1 cellular context compared by ENCODE assay signal in genomic region chr2:96626553-96626942, GRCh38.
TF ChIP-seq lines count a peak whose summit lies in the region.

No MANE protein-coding gene starts in this region.

TF ChIP-seq in endothelial cell of umbilical vein, 7 proteins besides CTCF, POLR2A, EP300 and RAD21:
- no peak for TF ChIP-seq FOS (IDR thresholded peaks at IDR 0.05; ENCODE audit: borderline replicate concordance, insufficient read depth, low read length)
- TF ChIP-seq JUN (IDR thresholded peaks at IDR 0.05; ENCODE audit: borderline replicate concordance, insufficient read depth, insufficient read length, low read depth) = no peak
- no peak for TF ChIP-seq MYC (IDR thresholded peaks at IDR 0.05; ENCODE audit: low read depth, low read length)
- TF ChIP-seq, protein P1, sequence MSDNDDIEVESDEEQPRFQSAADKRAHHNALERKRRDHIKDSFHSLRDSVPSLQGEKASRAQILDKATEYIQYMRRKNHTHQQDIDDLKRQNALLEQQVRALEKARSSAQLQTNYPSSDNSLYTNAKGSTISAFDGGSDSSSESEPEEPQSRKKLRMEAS (IDR thresholded peaks at IDR 0.05; ENCODE audit: insufficient read depth, insufficient read length) = no peak
- no peak for TF ChIP-seq POLR2AphosphoS5 (IDR thresholded peaks at IDR 0.05; ENCODE audit: insufficient read depth, low read depth, low read length)
- no peak for TF ChIP-seq GATA2 (IDR thresholded peaks at IDR 0.05; ENCODE audit: insufficient read depth, insufficient read length, low read depth, low read length)
- TF ChIP-seq EZH2 (IDR thresholded peaks at IDR 0.05; ENCODE audit: borderline replicate concordance, low read depth, low read length, severe bottlenecking) = no peak
